In the genomic region with DNA sequence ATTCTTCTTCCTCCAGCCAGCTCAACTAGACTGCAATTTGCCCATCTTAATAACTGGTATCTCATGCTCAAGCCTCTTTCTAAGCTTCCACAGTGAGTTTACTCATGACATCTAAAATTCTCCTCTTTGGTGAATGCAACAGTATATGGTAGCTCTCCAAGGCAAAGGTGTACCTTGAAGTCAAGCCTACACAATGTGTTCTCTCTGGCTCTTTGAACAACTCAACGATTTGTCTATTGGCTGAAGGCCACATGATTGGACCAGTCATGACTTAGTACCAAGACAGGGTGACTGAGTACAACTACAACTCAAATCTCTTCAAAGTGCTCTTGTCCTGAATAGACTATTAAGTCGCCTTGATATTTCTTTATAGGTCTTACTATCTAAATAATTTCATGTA, we compare ENCODE assay signal across 8 cellular contexts.
"Had no signal": no experiment of that assay in that cellular context is flagged by ENCODE, and none has a peak within 500 bp of the region (broad histone marks: within the 10 kb centered on the region; RNA-seq: fewer than 3 reads in every experiment).

No MANE protein-coding gene starts in this region.

- H3K27ac ChIP-seq: GM23248 had no signal

- H3K36me3 ChIP-seq: HAP-1 had no signal

- H3K4me3 Mint-ChIP-seq: GM23338, H9, HFFc6 had no signal

- H3K4me3 ChIP-seq: GM23248, GM23338, HAP-1 had no signal

- H3K9me3 Mint-ChIP-seq: GM23338, H9 had no signal

- DNase-seq: GM23248, H7, H9, HCEC 1CT, HFFc6 had no signal

- H3K9me3 ChIP-seq: HAP-1 had no signal

- H3K27ac Mint-ChIP-seq: GM23338, H9, HFFc6 had no signal

- ATAC-seq: GM23338, HCT116 had no signal

- H3K4me1 ChIP-seq: HAP-1 had no signal
